In genomic region chr10:102066421-102067068, GRCh38 we compare ENCODE assay signal across 8 cellular contexts. TPM values are rescaled to one million over a fixed set of nuclear protein-coding genes. Genes with fewer than 3 reads are reported as not detected.
DNase-seq lines count a peak whose midpoint lies in the region; ATAC-seq and TF ChIP-seq lines count a peak whose summit lies in the region.

No MANE protein-coding gene starts in this region.

- H3K27ac ChIP-seq in heart left ventricle (peak overlapping the region in 7 of 12 donors; percentile 88 to 97 (median 93)), right cardiac atrium (ENCODE audit: low read length) (no peak overlapping the region), lung (ENCODE audit: low read depth in 1 of 2, low read length in 1 of 2) (peak overlapping the region in 1 of 2 donors; percentile 97), urinary bladder (ENCODE audit: low read depth) (no peak overlapping the region)

- no peaks in the 10 kb centered on the region for H3K9me3 Mint-ChIP-seq in activated naive CD8-positive, alpha-beta T cell (ENCODE audit: low read depth)

- ATAC-seq in heart left ventricle (no peak), right cardiac atrium (no peak), lung (ENCODE audit: insufficient read depth, low FRiP score) (no peak), HG03039 (IDR thresholded peaks at IDR 0.05; ENCODE audit: unreplicated experiment) (no peak), HG02610 (IDR thresholded peaks at IDR 0.05; ENCODE audit: unreplicated experiment) (no peak)

- TF ChIP-seq CTCF in heart left ventricle (IDR thresholded peaks at IDR 0.05) (no peak), lung (IDR thresholded peaks at IDR 0.05; ENCODE audit: control extremely low read depth, extremely low read depth) (no peak)

- intact Hi-C loops in heart left ventricle (cut with DNase I) (loop anchor here in 4 of 10 donors (5.0 kb wide), 1 partner anchor 51 kb away; no protein-coding TSS in a partner anchor), right cardiac atrium (cut with DNase I) (no loop called here)

- H3K4me1 ChIP-seq in heart left ventricle (peaks cover 8 to 50% (median 33%) of the 10 kb centered on the region in 12 donors), right cardiac atrium (ENCODE audit: control insufficient read depth, insufficient read depth, low read length) (peaks cover 12% of the 10 kb centered on the region), lung (ENCODE audit: control insufficient read depth in 2 of 2, insufficient read depth in 2 of 2, low read length in 2 of 2) (peaks cover 3 to 25% of the 10 kb centered on the region in 2 donors), urinary bladder (ENCODE audit: insufficient read depth) (peaks cover 3% of the 10 kb centered on the region)

- WGBS in heart left ventricle, 4 donors: 74 to 84% (median 83%) methylated on average over 6 to 15 of the region's 15 CpGs
- 84% methylated on average over 15 of the region's 15 CpGs for WGBS in right cardiac atrium
- WGBS in lung, 2 donors: 84 to 85% methylated on average over 15 of the region's 15 CpGs
- 85% methylated on average over 15 of the region's 15 CpGs for WGBS in urinary bladder

- H3K9me3 ChIP-seq in heart left ventricle (no peaks in the 10 kb centered on the region), right cardiac atrium (ENCODE audit: control insufficient read depth, low read length) (no peaks in the 10 kb centered on the region), lung (ENCODE audit: control insufficient read depth in 2 of 2, insufficient read depth in 1 of 2, low read length in 1 of 2) (no peaks in the 10 kb centered on the region)

- TF ChIP-seq POLR2A in heart left ventricle (IDR thresholded peaks at IDR 0.05): no peak

- H3K36me3 ChIP-seq in heart left ventricle (peaks cover 0 to 14% (median 8%) of the 10 kb centered on the region in 9 donors), lung (ENCODE audit: control insufficient read depth in 2 of 2, insufficient read depth in 2 of 2, low read length in 2 of 2) (peaks cover 0 to 7% of the 10 kb centered on the region in 2 donors), urinary bladder (ENCODE audit: insufficient read depth) (no peaks in the 10 kb centered on the region)

- no peaks in the 10 kb centered on the region for H3K27me3 ChIP-seq in heart left ventricle
- no peaks in the 10 kb centered on the region for H3K27me3 ChIP-seq in right cardiac atrium (ENCODE audit: control insufficient read depth, insufficient read depth)
- no peaks in the 10 kb centered on the region for H3K27me3 ChIP-seq in lung (ENCODE audit: control insufficient read depth, insufficient read depth)

- H3K4me1 Mint-ChIP-seq in activated naive CD8-positive, alpha-beta T cell (ENCODE audit: low read depth): peaks cover 25% of the 10 kb centered on the region

- H3K27ac Mint-ChIP-seq in activated naive CD8-positive, alpha-beta T cell: peak overlapping the region; percentile 82

- H3K27me3 Mint-ChIP-seq in activated naive CD8-positive, alpha-beta T cell: no peaks in the 10 kb centered on the region

- H3K4me3 Mint-ChIP-seq in activated naive CD8-positive, alpha-beta T cell: peak overlapping the region; percentile 85

- DNase-seq in heart left ventricle (no peak), right cardiac atrium (no peak), lung (ENCODE audit: low spot score) (no peak)
- DNase-seq in stimulated activated CD4-positive, alpha-beta T cell treated with anti-CD3 and anti-CD28 coated beads, Interleukin-2, amount 100 ng/mL, for 48 hours: no peak

- H3K4me3 ChIP-seq in heart left ventricle: peak overlapping the region in 11 of 12 donors; percentile 79 to 99 (median 93)
- H3K4me3 ChIP-seq in right cardiac atrium (ENCODE audit: low read length): no peak overlapping the region
- peak overlapping the region; percentile 92 for H3K4me3 ChIP-seq in lung
- peak overlapping the region; percentile 93 for H3K4me3 ChIP-seq in urinary bladder (ENCODE audit: low read depth, low read length)

- H3K36me3 Mint-ChIP-seq in activated naive CD8-positive, alpha-beta T cell: no peaks in the 10 kb centered on the region

RNA-seq across cellular contexts. Expression of gene HPS6, which starts 1.4 kb away (rescaled TPM):
- total RNA-seq in heart left ventricle: 10 to 100 TPM in 6 of 9 donors, 1 to 10 TPM in 3; 7.8 to 23.1 (median 12.4) TPM
- 10 to 100 TPM in 1 of 2 donors, 1 to 10 TPM in 1; 7.6 to 12.9 TPM for polyA plus RNA-seq in heart left ventricle
- total RNA-seq in right cardiac atrium: 10 to 100 TPM; 10.5 to 12.0 (median 11.1) TPM
- polyA plus RNA-seq in right cardiac atrium: 8.6 TPM
- 10 to 100 TPM; 11.7 to 28.2 TPM for total RNA-seq in lung
- 10 to 100 TPM; 10.8 to 20.9 TPM for polyA plus RNA-seq in lung
- total RNA-seq in urinary bladder: 11.1 TPM
- polyA plus RNA-seq in urinary bladder: 18.7 TPM

RNA-seq across cellular contexts. Expression of gene ARMH3, which starts 10.6 kb away (rescaled TPM):
- 10 to 100 TPM; 28.5 to 84.2 (median 45.4) TPM for total RNA-seq in heart left ventricle
- polyA plus RNA-seq in heart left ventricle: 10 to 100 TPM; 33.4 to 43.9 TPM
- 10 to 100 TPM; 43.2 to 87.3 (median 53.7) TPM for total RNA-seq in right cardiac atrium
- 38.1 TPM for polyA plus RNA-seq in right cardiac atrium
- total RNA-seq in lung: 10 to 100 TPM; 23.6 to 23.7 TPM
- 10 to 100 TPM; 14.7 to 17.6 TPM for polyA plus RNA-seq in lung
- total RNA-seq in urinary bladder: 13.4 TPM
- polyA plus RNA-seq in urinary bladder: 23.0 TPM

RNA-seq across cellular contexts. Expression of gene LDB1, which starts 53.6 kb away (rescaled TPM):
- total RNA-seq in heart left ventricle (10 to 100 TPM; 38.7 to 63.2 (median 53.5) TPM), right cardiac atrium (10 to 100 TPM; 48.7 to 90.9 (median 70.3) TPM), lung (10 to 100 TPM; 44.9 to 81.6 TPM), urinary bladder (51.8 TPM)
- polyA plus RNA-seq in heart left ventricle (10 to 100 TPM; 29.5 to 39.4 TPM), right cardiac atrium (45.5 TPM), lung (10 to 100 TPM; 28.6 to 33.8 TPM), urinary bladder (65.3 TPM)

Comparison
In these comparisons a context has a peak if more than half of its experiments do, and no peak if none do; other contexts are left out.
1. H3K27ac ChIP-seq: peak in heart left ventricle (7 of 12); none in right cardiac atrium (single experiment) and urinary bladder (single experiment).